ENCODE assay signal across 2 cellular contexts in the genomic region with DNA sequence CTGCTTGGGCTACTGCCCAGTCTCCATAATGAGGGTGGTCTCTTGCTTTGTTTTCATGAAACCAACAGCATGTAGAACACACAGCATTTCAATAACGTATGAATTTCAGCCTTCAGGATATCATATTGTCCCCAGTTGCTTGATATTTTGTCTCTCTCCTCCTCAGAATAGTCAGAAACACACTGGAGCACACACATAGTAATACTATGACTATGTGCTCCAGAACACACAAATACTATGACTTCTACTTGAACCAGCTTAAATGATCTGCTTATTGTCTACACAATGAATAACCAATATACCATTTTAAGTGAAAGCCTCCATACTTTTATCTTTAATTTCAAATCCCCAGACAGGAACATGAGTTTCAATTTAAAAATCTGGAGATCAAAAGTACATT.
TF ChIP-seq lines count a peak whose summit lies in the region.

No MANE protein-coding gene starts in this region.

TF ChIP-seq in IMR-90, 13 proteins besides CTCF, POLR2A, EP300 and RAD21:
- TF ChIP-seq NFE2L2 (IDR thresholded peaks at IDR 0.05; ENCODE audit: low read depth, low read length) (no peak), BHLHE40 (IDR thresholded peaks at IDR 0.05; ENCODE audit: low read depth, low read length) (no peak)
- TF ChIP-seq, protein P1, sequence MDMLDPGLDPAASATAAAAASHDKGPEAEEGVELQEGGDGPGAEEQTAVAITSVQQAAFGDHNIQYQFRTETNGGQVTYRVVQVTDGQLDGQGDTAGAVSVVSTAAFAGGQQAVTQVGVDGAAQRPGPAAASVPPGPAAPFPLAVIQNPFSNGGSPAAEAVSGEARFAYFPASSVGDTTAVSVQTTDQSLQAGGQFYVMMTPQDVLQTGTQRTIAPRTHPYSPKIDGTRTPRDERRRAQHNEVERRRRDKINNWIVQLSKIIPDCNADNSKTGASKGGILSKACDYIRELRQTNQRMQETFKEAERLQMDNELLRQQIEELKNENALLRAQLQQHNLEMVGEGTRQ (IDR thresholded peaks at IDR 0.05; ENCODE audit: low read depth, low read length), result no peak

TF ChIP-seq in GM23338, 12 proteins besides CTCF, POLR2A, EP300 and RAD21:
- TF ChIP-seq, protein P2, sequence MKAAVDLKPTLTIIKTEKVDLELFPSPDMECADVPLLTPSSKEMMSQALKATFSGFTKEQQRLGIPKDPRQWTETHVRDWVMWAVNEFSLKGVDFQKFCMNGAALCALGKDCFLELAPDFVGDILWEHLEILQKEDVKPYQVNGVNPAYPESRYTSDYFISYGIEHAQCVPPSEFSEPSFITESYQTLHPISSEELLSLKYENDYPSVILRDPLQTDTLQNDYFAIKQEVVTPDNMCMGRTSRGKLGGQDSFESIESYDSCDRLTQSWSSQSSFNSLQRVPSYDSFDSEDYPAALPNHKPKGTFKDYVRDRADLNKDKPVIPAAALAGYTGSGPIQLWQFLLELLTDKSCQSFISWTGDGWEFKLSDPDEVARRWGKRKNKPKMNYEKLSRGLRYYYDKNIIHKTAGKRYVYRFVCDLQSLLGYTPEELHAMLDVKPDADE (IDR thresholded peaks at IDR 0.05), result no peak
- TF ChIP-seq STAT1 (IDR thresholded peaks at IDR 0.05; ENCODE audit: unreplicated experiment) (no peak), ZNF114 (CRISPR knock-in tag; IDR thresholded peaks at IDR 0.05) (no peak), NANOG (IDR thresholded peaks at IDR 0.05; ENCODE audit: borderline replicate concordance) (no peak)
